In the genomic region with DNA sequence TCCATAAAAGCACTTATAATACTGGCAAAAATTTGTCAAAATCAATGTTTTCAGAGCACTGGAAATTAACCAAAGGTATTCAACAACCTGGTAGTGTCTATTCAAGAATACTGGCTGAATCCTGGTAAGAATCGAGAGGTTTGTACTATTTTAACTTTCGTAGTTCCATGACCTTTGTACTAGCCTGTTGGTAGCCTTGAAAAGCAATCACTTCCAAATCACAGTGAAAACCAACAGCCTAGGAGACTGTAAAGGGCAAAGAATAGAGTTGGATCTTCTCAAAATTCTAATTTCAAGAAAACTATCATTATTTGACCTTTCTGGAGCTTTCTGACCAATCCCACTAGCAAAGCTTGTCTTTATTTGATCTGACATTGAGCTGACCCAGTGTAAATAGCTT, we compare ENCODE assay signal across 8 cellular contexts.
"Had no signal": no experiment of that assay in that cellular context is flagged by ENCODE, and none has a peak within 500 bp of the region (broad histone marks: within the 10 kb centered on the region; RNA-seq: fewer than 3 reads in every experiment).

No MANE protein-coding gene starts in this region.

- ATAC-seq: GM12878 had no signal

- H3K4me3 ChIP-seq: GM12878 had no signal

- FAIRE-seq: G401.6, GM12878, GM12891, GM12892, GM18507, GM19239 had no signal

- DNase-seq: GDM1, GF-D8 had no signal
